ENCODE assay signal across 6 cellular contexts in genomic region chr13:113368353-113368752, GRCh38. TPM values are rescaled to one million over a fixed set of nuclear protein-coding genes. Genes with fewer than 3 reads are reported as not detected.
DNase-seq lines count a peak whose midpoint lies in the region; ATAC-seq and TF ChIP-seq lines count a peak whose summit lies in the region.
"Not testable (repeated sequence)": the region's sequence is repeated elsewhere in the genome, so short reads cannot be mapped to it uniquely, and the experiment has no call there.
"Had no signal": no experiment of that assay in that cellular context is flagged by ENCODE, and none has a peak within 500 bp of the region (broad histone marks: within the 10 kb centered on the region; RNA-seq: fewer than 3 reads in every experiment).

No MANE protein-coding gene starts in this region.

- not testable (repeated sequence) for H3K4me3 Mint-ChIP-seq in central memory CD8-positive, alpha-beta T cell; progenitor cell of endocrine pancreas (ENCODE audit: low read depth)
- H3K4me3 Mint-ChIP-seq in neural crest cell = peak overlapping the region; percentile 50

- ATAC-seq in central memory CD8-positive, alpha-beta T cell (replicated peaks; ENCODE audit: extremely low read depth, poor library complexity, severe bottlenecking) = not testable (repeated sequence)

- peak overlapping the region; percentile 47 for H3K27ac Mint-ChIP-seq in central memory CD8-positive, alpha-beta T cell (ENCODE audit: low read depth)
- not testable (repeated sequence) for H3K27ac Mint-ChIP-seq in neural crest cell (ENCODE audit: unreplicated experiment); progenitor cell of endocrine pancreas

- peaks cover 18% of the 10 kb centered on the region for H3K27me3 Mint-ChIP-seq in central memory CD8-positive, alpha-beta T cell
- H3K27me3 Mint-ChIP-seq in neural crest cell (ENCODE audit: low read depth); progenitor cell of endocrine pancreas: not testable (repeated sequence)

- H3K9me3 Mint-ChIP-seq in central memory CD8-positive, alpha-beta T cell; neural crest cell; progenitor cell of endocrine pancreas (ENCODE audit: low read depth): not testable (repeated sequence)

- not testable (repeated sequence) for H3K4me1 Mint-ChIP-seq in central memory CD8-positive, alpha-beta T cell; neural crest cell; progenitor cell of endocrine pancreas (ENCODE audit: low read depth)

- not testable (repeated sequence) for H3K36me3 Mint-ChIP-seq in central memory CD8-positive, alpha-beta T cell (ENCODE audit: insufficient read depth); neural crest cell (ENCODE audit: low read depth); progenitor cell of endocrine pancreas (ENCODE audit: insufficient read depth)

- peak; percentile 26 for DNase-seq in activated CD8-positive, alpha-beta memory T cell treated with anti-CD3 and anti-CD28 coated beads for 24 hours
- DNase-seq in central memory CD8-positive, alpha-beta T cell (ENCODE audit: low spot score in 2 of 2); neural crest cell (ENCODE audit: low read depth, low spot score): not testable (repeated sequence)
- peak; percentile 81 for DNase-seq in mesenteric fat pad (ENCODE audit: low spot score)
- DNase-seq in progenitor cell of endocrine pancreas (ENCODE audit: low spot score, unreplicated experiment) = peak; percentile 1

- not testable (repeated sequence) for TF ChIP-seq CTCF in neural crest cell (conservative IDR thresholded peaks at IDR 0.05); progenitor cell of endocrine pancreas (IDR thresholded peaks at IDR 0.05; ENCODE audit: unreplicated experiment)

RNA-seq across cellular contexts. Expression of gene GRTP1, which starts 4.4 kb away (rescaled TPM):
- total RNA-seq in mesenteric fat pad (3.1 TPM), neural crest cell (8.9 and 9.3 TPM in 2 replicates), progenitor cell of endocrine pancreas (22.6 and 26.1 TPM in 2 replicates)
- total RNA-seq: A172 had no signal
